8 cellular contexts compared by ENCODE assay signal in genomic region chr14:30559638-30560071, GRCh38. TPM values are rescaled to one million over a fixed set of nuclear protein-coding genes. Genes with fewer than 3 reads are reported as not detected.
DNase-seq lines count a peak whose midpoint lies in the region; ATAC-seq and TF ChIP-seq lines count a peak whose summit lies in the region.

No MANE protein-coding gene starts in this region.

- CTCF ChIA-PET in Calu3 (lab: Charles Lee) = no interaction called here
- CTCF ChIA-PET in activated CD8-positive, alpha-beta T cell treated with anti-CD3 and anti-CD28 coated beads for 36 hours (lab: Charles Lee) = interaction anchor here (1.7 kb wide), 1 partner anchor 62 kb away, joined by 3 read pairs; the partner anchor contains the start of gene SCFD1

- H3K27me3 ChIP-seq in left ventricle myocardium inferior (ENCODE audit: low read depth) = no peaks in the 10 kb centered on the region

- no peak for DNase-seq in Calu3
- DNase-seq in NCI-H1092 (lab: John Stamatoyannopoulos, UW) = peak; percentile 14
- DNase-seq in activated CD8-positive, alpha-beta T cell treated with anti-CD3 and anti-CD28 coated beads for 36 hours = peak; percentile 32
- DNase-seq in left ventricle myocardium inferior = no peak
- DNase-seq in renal cortical epithelial cell (ENCODE audit: low read depth) = peak; percentile 73
- DNase-seq in GM19240 (ENCODE audit: insufficient read length, low spot score) = no peak
- no peak for DNase-seq in COLO668 (lab: John Stamatoyannopoulos, UW; ENCODE audit: unreplicated experiment)

- H3K36me3 Mint-ChIP-seq in Calu3 (ENCODE audit: insufficient read depth, unreplicated experiment) = peaks cover 20% of the 10 kb centered on the region
- peaks cover 30% of the 10 kb centered on the region for H3K36me3 Mint-ChIP-seq in activated CD8-positive, alpha-beta T cell treated with anti-CD3 and anti-CD28 coated beads for 36 hours (ENCODE audit: low read depth)

- POLR2A ChIA-PET in activated CD8-positive, alpha-beta T cell treated with anti-CD3 and anti-CD28 coated beads for 36 hours (lab: Charles Lee) = interaction anchor here (1.0 to 1.5 kb wide), 2 partner anchors 30 to 71 kb away, joined by 3 to 6 read pairs; no protein-coding TSS in a partner anchor

- no peaks in the 10 kb centered on the region for H3K36me3 ChIP-seq in left ventricle myocardium inferior

- intact Hi-C loops in Calu3 (cut with micrococcal nuclease; ENCODE audit: unreplicated experiment) = loop anchor here (5.0 kb wide), 1 partner anchor 48 kb away; no protein-coding TSS in a partner anchor
- intact Hi-C loops in activated CD8-positive, alpha-beta T cell treated with anti-CD3 and anti-CD28 coated beads for 36 hours (cut with micrococcal nuclease) = loop anchor here (5.0 kb wide), 1 partner anchor 63 kb away; the partner anchor contains the start of gene SCFD1
- intact Hi-C loops in left ventricle myocardium inferior (cut with micrococcal nuclease) = no loop called here

- H3K9me3 Mint-ChIP-seq in Calu3 (ENCODE audit: low read depth, unreplicated experiment) = no peaks in the 10 kb centered on the region
- H3K9me3 Mint-ChIP-seq in activated CD8-positive, alpha-beta T cell treated with anti-CD3 and anti-CD28 coated beads for 36 hours = no peaks in the 10 kb centered on the region

- no peak for TF ChIP-seq CTCF in Calu3 (IDR thresholded peaks at IDR 0.05; ENCODE audit: unreplicated experiment)
- TF ChIP-seq CTCF in activated CD8-positive, alpha-beta T cell treated with anti-CD3 and anti-CD28 coated beads for 36 hours (IDR thresholded peaks at IDR 0.05) = no peak
- no peak for TF ChIP-seq CTCF in left ventricle myocardium inferior (IDR thresholded peaks at IDR 0.05; ENCODE audit: borderline replicate concordance)

- BruUV-seq in Calu3 (replicated peaks; lab: Mats Ljungman, UMichigan) = TSS peak; percentile 46

- peak overlapping the region; percentile 98 for H3K4me3 Mint-ChIP-seq in Calu3 (ENCODE audit: low read depth, unreplicated experiment)
- H3K4me3 Mint-ChIP-seq in activated CD8-positive, alpha-beta T cell treated with anti-CD3 and anti-CD28 coated beads for 36 hours = peak overlapping the region; percentile 98

- H3K4me1 Mint-ChIP-seq in Calu3 (ENCODE audit: low read depth, unreplicated experiment) = peaks cover 17% of the 10 kb centered on the region
- H3K4me1 Mint-ChIP-seq in activated CD8-positive, alpha-beta T cell treated with anti-CD3 and anti-CD28 coated beads for 36 hours (ENCODE audit: low read depth) = peaks cover 31% of the 10 kb centered on the region

- peak overlapping the region; percentile 79 for H3K27ac ChIP-seq in left ventricle myocardium inferior (replicated peaks)

- H3K4me3 ChIP-seq in left ventricle myocardium inferior = peak overlapping the region; percentile 81

- no peaks in the 10 kb centered on the region for H3K27me3 Mint-ChIP-seq in Calu3 (ENCODE audit: unreplicated experiment)
- H3K27me3 Mint-ChIP-seq in activated CD8-positive, alpha-beta T cell treated with anti-CD3 and anti-CD28 coated beads for 36 hours = peaks cover 4% of the 10 kb centered on the region

- H3K4me1 ChIP-seq in left ventricle myocardium inferior = peaks cover 31% of the 10 kb centered on the region

- H3K27ac Mint-ChIP-seq in Calu3 (ENCODE audit: unreplicated experiment) = peak overlapping the region; percentile 87
- H3K27ac Mint-ChIP-seq in activated CD8-positive, alpha-beta T cell treated with anti-CD3 and anti-CD28 coated beads for 36 hours = peak overlapping the region; percentile 100

- peak; percentile 22 for ATAC-seq in GM21576 (IDR thresholded peaks at IDR 0.05; ENCODE audit: unreplicated experiment)
- ATAC-seq in activated CD8-positive, alpha-beta T cell treated with anti-CD3 and anti-CD28 coated beads for 36 hours = peak; percentile 6

- no peaks in the 10 kb centered on the region for H3K9me3 ChIP-seq in left ventricle myocardium inferior (replicated peaks)

RNA-seq across cellular contexts. Expression of gene G2E3, which starts 0.7 kb away (rescaled TPM):
- total RNA-seq in Calu3 (2022) (27.7 and 31.3 TPM in 2 replicates), left ventricle myocardium inferior (7.6 TPM), renal cortical epithelial cell (25.2 and 33.6 TPM in 2 replicates)
- 10 to 100 TPM; 21.5 to 27.0 TPM for total RNA-seq in activated CD8-positive, alpha-beta T cell treated with anti-CD3 and anti-CD28 coated beads for 36 hours

Comparison
In these comparisons a context has a peak if more than half of its experiments do, and no peak if none do; other contexts are left out.
1. DNase-seq: peak in NCI-H1092 (single experiment), activated CD8-positive, alpha-beta T cell treated with anti-CD3 and anti-CD28 coated beads for 36 hours (single experiment) and renal cortical epithelial cell (single experiment); none in Calu3 (single experiment), left ventricle myocardium inferior (single experiment), GM19240 (single experiment) and COLO668 (single experiment).